Comparison of ENCODE assay signal across 12 cellular contexts in the genomic region with DNA sequence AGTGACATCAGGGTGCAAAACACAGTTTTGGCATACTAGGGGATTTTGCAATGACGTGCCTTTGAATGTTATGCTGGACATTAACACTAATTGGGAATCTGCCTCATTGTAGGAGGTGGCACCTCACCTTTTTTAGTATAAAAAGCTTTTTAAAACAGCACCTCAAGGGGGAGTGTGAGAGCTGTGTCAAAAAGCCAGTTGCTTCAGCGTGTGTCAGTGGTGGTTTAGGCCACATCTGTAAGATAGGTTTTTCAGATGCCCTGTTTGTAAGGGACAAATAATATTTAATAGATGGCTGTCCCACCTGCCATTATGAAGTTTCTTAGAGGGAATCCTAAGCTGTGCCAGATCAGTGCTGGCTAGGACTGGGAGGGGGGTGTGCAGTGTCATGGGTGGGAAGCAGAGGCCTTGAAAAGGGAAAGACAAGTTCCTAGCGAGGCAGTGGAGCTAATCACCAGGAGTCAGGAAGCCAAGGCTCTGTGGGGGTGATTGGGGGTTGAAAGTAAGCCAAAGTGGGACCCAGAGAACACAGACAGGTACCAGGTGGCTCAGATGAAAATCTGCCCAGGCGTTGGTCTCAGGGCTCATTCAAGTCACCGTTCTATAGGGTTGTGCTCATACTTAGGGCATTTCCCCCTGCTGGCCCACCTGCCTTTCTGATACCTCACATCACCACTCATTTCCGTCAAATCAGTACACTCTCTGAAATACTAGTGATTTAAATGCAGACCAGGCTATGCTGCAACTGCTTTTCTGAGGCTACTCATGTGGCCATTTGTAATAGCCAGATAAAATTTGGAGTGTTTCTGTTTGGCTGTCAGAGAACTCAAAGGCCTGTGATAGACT.
DNase-seq lines count a peak whose midpoint lies in the region; ATAC-seq and TF ChIP-seq lines count a peak whose summit lies in the region.
"Had no signal": no experiment of that assay in that cellular context is flagged by ENCODE, and none has a peak within 500 bp of the region (broad histone marks: within the 10 kb centered on the region; RNA-seq: fewer than 3 reads in every experiment).

No MANE protein-coding gene starts in this region.

- H3K9me3 Mint-ChIP-seq in activated naive CD4-positive, alpha-beta T cell treated with anti-CD3 and anti-CD28 coated beads, Interleukin-2, amount 50 U/mL, for 24 hours = no peaks in the 10 kb centered on the region
- H3K9me3 Mint-ChIP-seq in stimulated activated naive CD8-positive, alpha-beta T cell treated with anti-CD3 and anti-CD28 coated beads, Interleukin-15, amount 100 ng/mL, for 72 hours = no peaks in the 10 kb centered on the region

- no peak overlapping the region for H3K4me3 Mint-ChIP-seq in activated naive CD4-positive, alpha-beta T cell treated with anti-CD3 and anti-CD28 coated beads, Interleukin-2, amount 50 U/mL, for 24 hours
- H3K4me3 Mint-ChIP-seq in stimulated activated naive CD8-positive, alpha-beta T cell treated with anti-CD3 and anti-CD28 coated beads, Interleukin-15, amount 100 ng/mL, for 72 hours = no peak overlapping the region

- H3K27ac Mint-ChIP-seq in activated naive CD4-positive, alpha-beta T cell treated with anti-CD3 and anti-CD28 coated beads, Interleukin-2, amount 50 U/mL, for 24 hours = peak overlapping the region; percentile 68
- no peak overlapping the region for H3K27ac Mint-ChIP-seq in stimulated activated naive CD8-positive, alpha-beta T cell treated with anti-CD3 and anti-CD28 coated beads, Interleukin-15, amount 100 ng/mL, for 72 hours

- peaks cover 44% of the 10 kb centered on the region for H3K4me1 Mint-ChIP-seq in activated naive CD4-positive, alpha-beta T cell treated with anti-CD3 and anti-CD28 coated beads, Interleukin-2, amount 50 U/mL, for 24 hours
- peaks cover 18% of the 10 kb centered on the region for H3K4me1 Mint-ChIP-seq in stimulated activated naive CD8-positive, alpha-beta T cell treated with anti-CD3 and anti-CD28 coated beads, Interleukin-15, amount 100 ng/mL, for 72 hours

- H3K4me3 ChIP-seq in cardiac fibroblast (replicated peaks in 1 of 2; ENCODE audit: low read depth in 2 of 2, low read length in 2 of 2) = no peak overlapping the region
- H3K4me3 ChIP-seq: BLaER1 treated with 17β-estradiol and CSF1 and Interleukin-3, amounts not matched to agents 10 nM and 100 nM had no signal

- no peaks in the 10 kb centered on the region for H3K27me3 Mint-ChIP-seq in activated naive CD4-positive, alpha-beta T cell treated with anti-CD3 and anti-CD28 coated beads, Interleukin-2, amount 50 U/mL, for 24 hours
- H3K27me3 Mint-ChIP-seq in stimulated activated naive CD8-positive, alpha-beta T cell treated with anti-CD3 and anti-CD28 coated beads, Interleukin-15, amount 100 ng/mL, for 72 hours = no peaks in the 10 kb centered on the region

- peaks cover 11% of the 10 kb centered on the region for H3K36me3 Mint-ChIP-seq in activated naive CD4-positive, alpha-beta T cell treated with anti-CD3 and anti-CD28 coated beads, Interleukin-2, amount 50 U/mL, for 24 hours

- POLR2A ChIA-PET in GM10248 (lab: Yijun Ruan, JAX) = no interaction called here

- peak; percentile 61 for ATAC-seq in stimulated activated naive CD8-positive, alpha-beta T cell treated with anti-CD3 and anti-CD28 coated beads, Interleukin-15, amount 100 ng/mL, for 72 hours

- CTCF ChIA-PET in GM10248 (lab: Yijun Ruan, JAX) = interaction anchor here (0.8 to 6.3 kb wide), 10 partner anchors 10 to 109 kb away, joined by 3 to 31 read pairs (median 5); no protein-coding TSS in a partner anchor

- TF ChIP-seq CTCF in cardiac fibroblast (IDR thresholded peaks at IDR 0.05; ENCODE audit: low read depth, low read length) (peak; percentile 21), GM10248 (IDR thresholded peaks at IDR 0.05; ENCODE audit: control extremely low read depth, extremely low read depth, low read depth, missing control alignments) (no peak)

- no peak for DNase-seq in activated naive CD4-positive, alpha-beta T cell treated with anti-CD3 and anti-CD28 coated beads, Interleukin-2, amount 50 U/mL, for 16 hours
- DNase-seq in M059J (ENCODE audit: low read depth) (peak; percentile 19), cardiac fibroblast (ENCODE audit: low read depth in 2 of 2) (no peak), GM10248 (ENCODE audit: extremely low spot score) (no peak), cerebellar nuclear complex (lab: John Stamatoyannopoulos, UW) (no peak)
- DNase-seq in stimulated activated naive CD8-positive, alpha-beta T cell treated with anti-CD3 and anti-CD28 coated beads, Interleukin-15, amount 100 ng/mL, for 72 hours = no peak
- no peak for DNase-seq in effector CD4-positive, alpha-beta T cell
- DNase-seq: activated CD4-positive, alpha-beta T cell treated with anti-CD3 and anti-CD28 coated beads, Interleukin-2, amount 50 U/mL, for 4 hours; NCI-H187; posterior cingulate gyrus had no signal
